In genomic region chr19:10110972-10111317, GRCh38 we compare ENCODE assay signal across 9 cellular contexts. TPM values are rescaled to one million over a fixed set of nuclear protein-coding genes. Genes with fewer than 3 reads are reported as not detected.
DNase-seq lines count a peak whose midpoint lies in the region; ATAC-seq and TF ChIP-seq lines count a peak whose summit lies in the region.
"Had no signal": no experiment of that assay in that cellular context is flagged by ENCODE, and none has a peak within 500 bp of the region (broad histone marks: within the 10 kb centered on the region; RNA-seq: fewer than 3 reads in every experiment).

No MANE protein-coding gene starts in this region.

- no peaks in the 10 kb centered on the region for H3K4me1 ChIP-seq in aorta (ENCODE audit: control insufficient read depth in 1 of 2, insufficient read depth in 2 of 2, low read length in 2 of 2)

- no peak for DNase-seq in GM06990 (ENCODE audit: extremely low read depth, insufficient read length)
- no peak for DNase-seq in SK-N-MC (ENCODE audit: low read depth, low spot score)
- no peak for DNase-seq in memory B cell (ENCODE audit: low spot score in 2 of 2)
- no peak for DNase-seq in aorta
- no peak for DNase-seq in EL
- DNase-seq: MG63, NCI-H2171, tibial artery had no signal

- no peaks in the 10 kb centered on the region for H3K27me3 Mint-ChIP-seq in memory B cell
- H3K27me3 Mint-ChIP-seq: naive thymus-derived CD8-positive, alpha-beta T cell had no signal

- peaks cover 35% of the 10 kb centered on the region for H3K4me1 Mint-ChIP-seq in memory B cell

- 0 out of 2 replicates have a peak overlapping the region, but pooled peaks have one; percentile 31 for H3K27ac ChIP-seq in SK-N-MC
- no peak overlapping the region for H3K27ac ChIP-seq in aorta (ENCODE audit: low read depth in 1 of 2, low read length in 2 of 2)
- H3K27ac ChIP-seq: tibial artery had no signal

- H3K27me3 ChIP-seq in GM06990 (replicated peaks; ENCODE audit: control insufficient read depth, insufficient read depth, low read length) (no peaks in the 10 kb centered on the region), aorta (ENCODE audit: control insufficient read depth in 1 of 2, insufficient read depth in 2 of 2, low read length in 1 of 2) (no peaks in the 10 kb centered on the region)
- H3K27me3 ChIP-seq: MG63, tibial artery had no signal

- ATAC-seq in memory B cell (ENCODE audit: low read depth) (no peak), aorta (ENCODE audit: low FRiP score) (no peak)
- ATAC-seq: naive thymus-derived CD8-positive, alpha-beta T cell had no signal

- peaks cover 18% of the 10 kb centered on the region for H3K36me3 Mint-ChIP-seq in memory B cell

- H3K4me3 ChIP-seq in GM06990 (replicated peaks; ENCODE audit: low read depth, low read length) = peak overlapping the region; percentile 50
- no peak overlapping the region for H3K4me3 ChIP-seq in SK-N-MC
- H3K4me3 ChIP-seq in aorta (ENCODE audit: low read length in 2 of 2) = no peak overlapping the region
- H3K4me3 ChIP-seq: MG63, tibial artery had no signal

- H3K4me3 Mint-ChIP-seq in memory B cell = peak overlapping the region; percentile 49

- 89 to 92% methylated on average over 18 to 19 of the region's 19 CpGs for WGBS in aorta, 2 donors

- no peak for TF ChIP-seq CTCF in GM06990 (IDR thresholded peaks at IDR 0.05; ENCODE audit: insufficient read depth, low read length, poor library complexity, severe bottlenecking)

- intact Hi-C loops in aorta (cut with DNase I) = loop anchor here in 1 of 2 donors (10.0 kb wide), 1 partner anchor 176 kb away; the partner anchor contains the start of gene OLFM2

- no peak overlapping the region for H3K9ac ChIP-seq in SK-N-MC (ENCODE audit: insufficient read length)

- peaks cover 55% of the 10 kb centered on the region for H3K36me3 ChIP-seq in GM06990 (ENCODE audit: control insufficient read depth, insufficient read depth, low read length)
- peaks cover 50% of the 10 kb centered on the region for H3K36me3 ChIP-seq in SK-N-MC (ENCODE audit: insufficient read depth, low read length)
- peaks cover 0 to 10% of the 10 kb centered on the region in 2 donors for H3K36me3 ChIP-seq in aorta (ENCODE audit: control insufficient read depth in 1 of 2, insufficient read depth in 2 of 2, low read length in 1 of 2)

- H3K9me3 ChIP-seq in SK-N-MC (ENCODE audit: low read depth, low read length) (no peaks in the 10 kb centered on the region), aorta (ENCODE audit: control insufficient read depth, low read length) (no peaks in the 10 kb centered on the region)
- H3K9me3 ChIP-seq: MG63, tibial artery had no signal

- H3K9me3 Mint-ChIP-seq in memory B cell = no peaks in the 10 kb centered on the region
- H3K9me3 Mint-ChIP-seq: naive thymus-derived CD8-positive, alpha-beta T cell had no signal

- H3K27ac Mint-ChIP-seq in memory B cell = peak overlapping the region; percentile 89

RNA-seq across cellular contexts. Expression of gene P2RY11, which starts 0.5 kb away (rescaled TPM):
- total RNA-seq in aorta = 10 to 100 TPM in 1 of 2 donors, 1 to 10 TPM in 1; 9.7 to 10.5 TPM
- 10 to 100 TPM in 1 of 2 donors, 1 to 10 TPM in 1; 5.3 to 16.0 TPM for polyA plus RNA-seq in aorta

RNA-seq across cellular contexts. Expression of gene PPAN, which starts 4.8 kb away (rescaled TPM):
- 10 to 100 TPM; 24.3 to 30.9 TPM for total RNA-seq in aorta
- polyA plus RNA-seq in aorta = 10 to 100 TPM; 13.1 to 24.7 TPM

RNA-seq across cellular contexts. Expression of gene ANGPTL6, which starts 8.5 kb away (rescaled TPM):
- under 1 TPM; 0.19 to 0.24 TPM for total RNA-seq in aorta
- polyA plus RNA-seq in aorta = under 1 TPM; 0.41 to 0.63 TPM

RNA-seq across cellular contexts. Expression of gene EIF3G, which starts 8.8 kb away (rescaled TPM):
- 100 to 1,000 TPM; 143 to 176 TPM for total RNA-seq in aorta
- polyA plus RNA-seq in aorta = 100 to 1,000 TPM; 162 to 319 TPM

RNA-seq across cellular contexts. Expression of gene SHFL, which starts 24.8 kb away (rescaled TPM):
- total RNA-seq in aorta = 10 to 100 TPM; 32.1 to 50.5 TPM
- polyA plus RNA-seq in aorta = 10 to 100 TPM; 20.3 to 70.2 TPM
